In genomic region chr4:179625391-179625790, GRCh38 we compare ENCODE assay signal across 12 cellular contexts.
DNase-seq lines count a peak whose midpoint lies in the region; ATAC-seq, FAIRE-seq and TF ChIP-seq lines count a peak whose summit lies in the region.
"Had no signal": no experiment of that assay in that cellular context is flagged by ENCODE, and none has a peak within 500 bp of the region (broad histone marks: within the 10 kb centered on the region; RNA-seq: fewer than 3 reads in every experiment).

No MANE protein-coding gene starts in this region.

- ATAC-seq in WTC11 (peak; percentile 36), foreskin keratinocyte (peak; percentile 46), HG02885 (IDR thresholded peaks at IDR 0.05; ENCODE audit: poor library complexity, unreplicated experiment) (no peak), GM19395 (IDR thresholded peaks at IDR 0.05; ENCODE audit: unreplicated experiment) (no peak)
- ATAC-seq: T-cell had no signal

- no peaks in the 10 kb centered on the region for H3K36me3 Mint-ChIP-seq in WTC11
- H3K36me3 Mint-ChIP-seq: brain, T-cell had no signal

- CTCF ChIA-PET in WTC11 (lab: Charles Lee) = interaction anchor here (0.9 kb wide), 1 partner anchor 1026 kb away, joined by 3 read pairs; no protein-coding TSS in a partner anchor

- H3K27ac ChIP-seq in foreskin keratinocyte = no peak overlapping the region

- POLR2A ChIA-PET in WTC11 (lab: Charles Lee) = no interaction called here

- TF ChIP-seq CTCF in WTC11 (IDR thresholded peaks at IDR 0.05) (no peak), foreskin keratinocyte (conservative IDR thresholded peaks at IDR 0.05) (no peak)

- H3K4me3 Mint-ChIP-seq in WTC11 = no peak overlapping the region
- H3K4me3 Mint-ChIP-seq: activated CD4-positive, alpha-beta T cell treated with anti-CD3 and anti-CD28 coated beads, Interleukin-2, amount 10 ng/mL, durations not matched to agents 7 days and 5 days; brain; T-cell had no signal

- peak; percentile 30 for DNase-seq in HS-27A (ENCODE audit: low read depth)
- no peak for DNase-seq in WTC11 (ENCODE audit: low spot score)
- peak; percentile 17 to 62 for DNase-seq in foreskin keratinocyte
- peak; percentile 30 for DNase-seq in urothelium cell line (ENCODE audit: low spot score)
- no peak for DNase-seq in activated naive CD4-positive, alpha-beta T cell treated with anti-CD3 and anti-CD28 coated beads, Interleukin-2, amount 50 U/mL, for 16 hours
- DNase-seq: activated CD4-positive, alpha-beta T cell treated with anti-CD3 and anti-CD28 coated beads, Interleukin-2, amount 10 ng/mL, durations not matched to agents 7 days and 5 days; COR-L47; NCI-H2171 treated with DMSO at 0.1 percent for 48 hours; T-cell had no signal

- no peaks in the 10 kb centered on the region for H3K27me3 Mint-ChIP-seq in WTC11 (ENCODE audit: low read depth)
- H3K27me3 Mint-ChIP-seq: activated CD4-positive, alpha-beta T cell treated with anti-CD3 and anti-CD28 coated beads, Interleukin-2, amount 10 ng/mL, durations not matched to agents 7 days and 5 days; brain; T-cell had no signal

- no peak overlapping the region for H3K27ac Mint-ChIP-seq in WTC11
- H3K27ac Mint-ChIP-seq: activated CD4-positive, alpha-beta T cell treated with anti-CD3 and anti-CD28 coated beads, Interleukin-2, amount 10 ng/mL, durations not matched to agents 7 days and 5 days; brain; T-cell had no signal

- FAIRE-seq in urothelium cell line (lab: Jason Lieb, UNC) = no peak

- no peaks in the 10 kb centered on the region for H3K9me3 Mint-ChIP-seq in WTC11
- H3K9me3 Mint-ChIP-seq: brain had no signal

- H3K27me3 ChIP-seq in foreskin keratinocyte = no peaks in the 10 kb centered on the region

- no peaks in the 10 kb centered on the region for H3K4me1 ChIP-seq in foreskin keratinocyte

- H3K4me1 Mint-ChIP-seq in WTC11 = 0 out of 2 replicates have a peak, but pooled peaks cover 5% of the 10 kb centered on the region
- H3K4me1 Mint-ChIP-seq: activated CD4-positive, alpha-beta T cell treated with anti-CD3 and anti-CD28 coated beads, Interleukin-2, amount 10 ng/mL, durations not matched to agents 7 days and 5 days; T-cell had no signal

TF ChIP-seq in WTC11, 78 proteins besides CTCF, POLR2A, EP300 and RAD21 (continues in another document):
- TF ChIP-seq ZNF263 (CRISPR knock-in tag; IDR thresholded peaks at IDR 0.05; ENCODE audit: low read depth) (no peak), ZNF138 (CRISPR knock-in tag; conservative IDR thresholded peaks at IDR 0.05) (no peak), SOX15 (CRISPR knock-in tag; IDR thresholded peaks at IDR 0.05) (no peak), E2F1 (CRISPR knock-in tag; IDR thresholded peaks at IDR 0.05) (no peak), PRRX2 (CRISPR knock-in tag; IDR thresholded peaks at IDR 0.05) (no peak), ZNF425 (CRISPR knock-in tag; conservative IDR thresholded peaks at IDR 0.05) (no peak), ZNF532 (CRISPR knock-in tag; IDR thresholded peaks at IDR 0.05; ENCODE audit: borderline replicate concordance) (no peak), GRHL2 (CRISPR knock-in tag; IDR thresholded peaks at IDR 0.05; ENCODE audit: insufficient replicate concordance, severe bottlenecking) (no peak), SP1 (CRISPR knock-in tag; conservative IDR thresholded peaks at IDR 0.05) (no peak), ARID4B (CRISPR knock-in tag; IDR thresholded peaks at IDR 0.05; ENCODE audit: borderline replicate concordance) (no peak), MAX (CRISPR knock-in tag; IDR thresholded peaks at IDR 0.05) (no peak)

Comparison
In these comparisons a context has a peak if more than half of its experiments do, and no peak if none do; other contexts are left out.
1. DNase-seq: peak in HS-27A (single experiment), foreskin keratinocyte (2 of 2) and urothelium cell line (single experiment); none in WTC11 (single experiment) and activated naive CD4-positive, alpha-beta T cell treated with anti-CD3 and anti-CD28 coated beads, Interleukin-2, amount 50 U/mL, for 16 hours (single experiment).
2. ATAC-seq: peak in WTC11 (single experiment) and foreskin keratinocyte (single experiment); none in HG02885 (single experiment) and GM19395 (single experiment).